In genomic region chr9:127925959-127926949, GRCh38 we compare ENCODE assay signal across 10 cellular contexts. TPM values are rescaled to one million over a fixed set of nuclear protein-coding genes. Genes with fewer than 3 reads are reported as not detected.
DNase-seq lines count a peak whose midpoint lies in the region.
"Had no signal": no experiment of that assay in that cellular context is flagged by ENCODE, and none has a peak within 500 bp of the region (broad histone marks: within the 10 kb centered on the region; RNA-seq: fewer than 3 reads in every experiment).

No MANE protein-coding gene starts in this region.

- peak overlapping the region; percentile 67 for H2BK15ac ChIP-seq in mesenchymal stem cell (ENCODE audit: low read depth, poor library complexity, severe bottlenecking)

- H3K4me3 ChIP-seq in H7 (ENCODE audit: insufficient read depth, low read depth, low read length) (peak overlapping the region; percentile 70), mesenchymal stem cell (ENCODE audit: insufficient read depth in 1 of 2, low read depth in 1 of 2, low read length in 2 of 2) (peak overlapping the region in 1 of 2 experiments; percentile 72)
- H3K4me3 ChIP-seq: gastrocnemius medialis, ovary had no signal

- H3K4me2 ChIP-seq in mesenchymal stem cell (ENCODE audit: low read length, poor library complexity, severe bottlenecking), result peak overlapping the region; percentile 81

- no peak overlapping the region for H2BK5ac ChIP-seq in mesenchymal stem cell (ENCODE audit: low read depth, low read length, poor library complexity, severe bottlenecking)

- no peaks in the 10 kb centered on the region for H3K9me3 Mint-ChIP-seq in activated naive CD8-positive, alpha-beta T cell treated with anti-CD3 and anti-CD28 coated beads for 36 hours

- 67% methylated on average over 15 of the region's 15 CpGs for WGBS in mesenchymal stem cell

- H3K27me3 ChIP-seq in H7 (ENCODE audit: control insufficient read depth, insufficient read depth, low read length) (peaks cover 45% of the 10 kb centered on the region), mesenchymal stem cell (ENCODE audit: control insufficient read depth in 1 of 2, insufficient read depth in 1 of 2, low read length in 2 of 2) (peaks cover 0 to 30% of the 10 kb centered on the region in 2 experiments)
- H3K27me3 ChIP-seq: ovary had no signal

- H3K9me3 ChIP-seq in mesenchymal stem cell (ENCODE audit: control insufficient read depth, low read length), result no peaks in the 10 kb centered on the region
- H3K9me3 ChIP-seq: gastrocnemius medialis, ovary had no signal

- H3K27ac ChIP-seq in mesenchymal stem cell (ENCODE audit: low read length, poor library complexity, severe bottlenecking), result no peak overlapping the region
- H3K27ac ChIP-seq in substantia nigra (ENCODE audit: low read depth, low read length, poor library complexity, severe bottlenecking), result no peak overlapping the region
- H3K27ac ChIP-seq: gastrocnemius medialis, ovary had no signal

- no peak overlapping the region for H2AK5ac ChIP-seq in mesenchymal stem cell (ENCODE audit: low read length, severe bottlenecking)

- H2BK12ac ChIP-seq in mesenchymal stem cell (ENCODE audit: low read length in 2 of 2), result peak overlapping the region in 1 of 2 experiments; percentile 0

- no peak overlapping the region for H3K27ac Mint-ChIP-seq in activated naive CD8-positive, alpha-beta T cell treated with anti-CD3 and anti-CD28 coated beads for 36 hours

- H3K4me3 Mint-ChIP-seq in activated naive CD8-positive, alpha-beta T cell treated with anti-CD3 and anti-CD28 coated beads for 36 hours, result peak overlapping the region; percentile 37

- H2AFZ ChIP-seq in mesenchymal stem cell (ENCODE audit: low read depth, low read length), result no peak overlapping the region

- no peak overlapping the region for H3K14ac ChIP-seq in mesenchymal stem cell (ENCODE audit: low read length in 2 of 2)

- DNase-seq in H7 (no peak), mesenchymal stem cell (no peak), substantia nigra (lab: John Stamatoyannopoulos, UW) (no peak), NCI-H345 treated with DMSO at 0.1 percent for 48 hours (lab: John Stamatoyannopoulos, UW; ENCODE audit: unreplicated experiment) (no peak), DMS 273 treated with DMSO at 0.1 percent for 48 hours (lab: John Stamatoyannopoulos, UW) (no peak)
- no peak for DNase-seq in activated naive CD8-positive, alpha-beta T cell treated with anti-CD3 and anti-CD28 coated beads for 36 hours
- DNase-seq: gastrocnemius medialis, NCI-H510A, T1000 had no signal

- H3K9ac ChIP-seq in mesenchymal stem cell (ENCODE audit: low read length), result peak overlapping the region; percentile 71

- peak overlapping the region in 1 of 2 experiments; percentile 28 for H3K23ac ChIP-seq in mesenchymal stem cell (ENCODE audit: low read length in 2 of 2)

- H3K36me3 Mint-ChIP-seq in activated naive CD8-positive, alpha-beta T cell treated with anti-CD3 and anti-CD28 coated beads for 36 hours, result no peaks in the 10 kb centered on the region

- no peak overlapping the region for H3K4ac ChIP-seq in mesenchymal stem cell (ENCODE audit: low read depth in 1 of 2, low read length in 2 of 2)

- no peak overlapping the region for H4K91ac ChIP-seq in mesenchymal stem cell (ENCODE audit: low read length)

- H3K18ac ChIP-seq in mesenchymal stem cell (ENCODE audit: low read depth in 1 of 2, low read length in 2 of 2), result peak overlapping the region in 1 of 2 experiments; percentile 72

- H3K36me3 ChIP-seq in H7 (replicated peaks; ENCODE audit: control insufficient read depth, insufficient read depth, low read length) (no peaks in the 10 kb centered on the region), mesenchymal stem cell (ENCODE audit: control insufficient read depth in 1 of 2, insufficient read depth in 2 of 2, low read depth in 1 of 2, low read length in 2 of 2) (peaks cover 2 to 4% of the 10 kb centered on the region in 2 experiments)
- H3K36me3 ChIP-seq: gastrocnemius medialis, ovary had no signal

- H3K79me1 ChIP-seq in mesenchymal stem cell (replicated peaks; ENCODE audit: low read length, poor library complexity, severe bottlenecking), result no peaks in the 10 kb centered on the region

- H4K8ac ChIP-seq in mesenchymal stem cell (ENCODE audit: low read length), result peak overlapping the region; percentile 45

- H3K4me1 Mint-ChIP-seq in activated naive CD8-positive, alpha-beta T cell treated with anti-CD3 and anti-CD28 coated beads for 36 hours, result peaks cover 18% of the 10 kb centered on the region

- no peak overlapping the region for H2BK120ac ChIP-seq in mesenchymal stem cell (ENCODE audit: low read depth, low read length)

- peaks cover 5% of the 10 kb centered on the region for H3K27me3 Mint-ChIP-seq in activated naive CD8-positive, alpha-beta T cell treated with anti-CD3 and anti-CD28 coated beads for 36 hours

- peaks cover 36% of the 10 kb centered on the region for H3K4me1 ChIP-seq in mesenchymal stem cell (ENCODE audit: control insufficient read depth, insufficient read depth, low read depth, low read length)

RNA-seq across cellular contexts. Expression of gene PIP5KL1, which starts 4.3 kb away (rescaled TPM):
- total RNA-seq in H7 (2014; rRNA removed; shearing (Covaris generic)), result 0.94 and 3.4 TPM in 2 replicates
- 1 to 10 TPM; 2.3 to 3.2 TPM for total RNA-seq in activated naive CD8-positive, alpha-beta T cell treated with anti-CD3 and anti-CD28 coated beads for 36 hours
- 2.0 TPM for polyA plus RNA-seq in mesenchymal stem cell (2013, experiment 1 of 2)
- 1.8 TPM for polyA plus RNA-seq in mesenchymal stem cell (2013, experiment 2 of 2)

RNA-seq across cellular contexts. Expression of gene ST6GALNAC4, which starts 9.4 kb away (rescaled TPM):
- 18.5 and 24.6 TPM in 2 replicates for total RNA-seq in H7 (2014; rRNA removed; shearing (Covaris generic))
- 10 to 100 TPM; 45.3 to 51.2 TPM for total RNA-seq in activated naive CD8-positive, alpha-beta T cell treated with anti-CD3 and anti-CD28 coated beads for 36 hours
- 32.1 TPM for polyA plus RNA-seq in mesenchymal stem cell (2013, experiment 1 of 2)
- 29.4 TPM for polyA plus RNA-seq in mesenchymal stem cell (2013, experiment 2 of 2)

RNA-seq across cellular contexts. Expression of gene DPM2, which starts 11.4 kb away (rescaled TPM):
- 38.3 and 45.6 TPM in 2 replicates for total RNA-seq in H7 (2014; rRNA removed; shearing (Covaris generic))
- total RNA-seq in activated naive CD8-positive, alpha-beta T cell treated with anti-CD3 and anti-CD28 coated beads for 36 hours, result 10 to 100 TPM; 55.4 to 57.6 TPM
- polyA plus RNA-seq in mesenchymal stem cell (2013, experiment 1 of 2), result 29.7 TPM
- polyA plus RNA-seq in mesenchymal stem cell (2013, experiment 2 of 2), result 30.1 TPM

RNA-seq across cellular contexts. Expression of gene ST6GALNAC6, which starts 26.9 kb away (rescaled TPM):
- 30.6 and 37.4 TPM in 2 replicates for total RNA-seq in H7 (2014; rRNA removed; shearing (Covaris generic))
- total RNA-seq in activated naive CD8-positive, alpha-beta T cell treated with anti-CD3 and anti-CD28 coated beads for 36 hours, result 10 to 100 TPM; 44.5 to 45.1 TPM
- polyA plus RNA-seq in mesenchymal stem cell (2013, experiment 1 of 2), result 45.2 TPM
- 45.9 TPM for polyA plus RNA-seq in mesenchymal stem cell (2013, experiment 2 of 2)

RNA-seq across cellular contexts. Expression of gene AK1, which starts 48.8 kb away (rescaled TPM):
- 18.5 and 20.4 TPM in 2 replicates for total RNA-seq in H7 (2014; rRNA removed; shearing (Covaris generic))
- total RNA-seq in activated naive CD8-positive, alpha-beta T cell treated with anti-CD3 and anti-CD28 coated beads for 36 hours, result 10 to 100 TPM in 1 of 2 experiments, 1 to 10 TPM in 1; 9.9 to 11.7 TPM
- 127 TPM for polyA plus RNA-seq in mesenchymal stem cell (2013, experiment 1 of 2)
- 132 TPM for polyA plus RNA-seq in mesenchymal stem cell (2013, experiment 2 of 2)
